1 cellular context compared by ENCODE assay signal in the genomic region with DNA sequence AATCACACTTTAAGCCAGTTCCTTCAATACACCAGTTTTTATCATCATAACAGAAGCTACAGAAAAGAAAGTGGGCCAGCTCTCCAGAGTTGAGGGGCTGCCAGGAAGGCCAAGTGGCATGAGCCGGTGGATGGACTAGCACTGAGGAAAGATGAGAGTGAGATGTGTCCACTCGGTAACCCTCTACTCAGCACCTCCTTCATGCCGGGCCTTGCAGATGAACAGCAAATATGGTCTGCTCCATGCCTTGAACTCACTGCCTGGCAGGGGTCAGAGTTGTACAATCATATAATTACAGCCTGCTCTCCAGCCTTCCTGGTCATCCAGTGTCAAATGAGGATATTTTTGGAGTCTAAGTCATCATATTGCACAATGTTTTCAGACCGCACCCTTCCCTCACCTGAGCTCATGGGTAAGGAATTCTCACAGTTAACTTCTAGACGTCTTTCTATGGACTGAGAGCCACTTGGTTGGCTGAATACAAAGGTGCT.
TF ChIP-seq lines count a peak whose summit lies in the region.

No MANE protein-coding gene starts in this region.

TF ChIP-seq in K562, 482 proteins besides CTCF, POLR2A, EP300 and RAD21 (continued from another document):
- TF ChIP-seq MEF2A (IDR thresholded peaks at IDR 0.05; ENCODE audit: control insufficient read depth, low read depth, low read length): 0 out of 2 replicates have a peak, but pooled peaks have one; percentile 21
- no peak for TF ChIP-seq CEBPG (CRISPR knock-in tag; IDR thresholded peaks at IDR 0.05)
- peak; percentile 23 to 85; a peak in 3 of 4 replicates for TF ChIP-seq CEBPG (tag; conservative IDR thresholded peaks at IDR 0.05 in 1 of 2, IDR thresholded peaks at IDR 0.05 in 1 of 2)
- peak; percentile 23; the same call in 1 of the 2 replicates for TF ChIP-seq ATF3 (IDR thresholded peaks at IDR 0.05)
- TF ChIP-seq ATF3 (CRISPR knock-in tag; conservative IDR thresholded peaks at IDR 0.05): no peak
- no peak for TF ChIP-seq KAT8 (IDR thresholded peaks at IDR 0.05; ENCODE audit: low read depth)
- no peak for TF ChIP-seq FOS (IDR thresholded peaks at IDR 0.05; ENCODE audit: extremely low read depth, insufficient read length)
- TF ChIP-seq CEBPB (tag; IDR thresholded peaks at IDR 0.05): peak; percentile 79
